ENCODE assay signal across 18 cellular contexts in genomic region chr11:2672553-2673249, GRCh38. TPM values are rescaled to one million over a fixed set of nuclear protein-coding genes. Genes with fewer than 3 reads are reported as not detected.
A peak's percentile ranks its signal among the peaks of the same experiment; 100 is the strongest.
DNase-seq lines count a peak whose midpoint lies in the region; ATAC-seq and TF ChIP-seq lines count a peak whose summit lies in the region.
"Had no signal": no experiment of that assay in that cellular context is flagged by ENCODE, and none has a peak within 500 bp of the region (broad histone marks: within the 10 kb centered on the region; RNA-seq: fewer than 3 reads in every experiment).

No MANE protein-coding gene starts in this region.

- no peak for ATAC-seq in body of pancreas
- ATAC-seq in HG02973 (IDR thresholded peaks at IDR 0.05; ENCODE audit: unreplicated experiment), result no peak
- ATAC-seq: Panc1 had no signal

- H3K27me3 Mint-ChIP-seq in activated T-cell treated with anti-CD3 and anti-CD28 coated beads, Interleukin-2, amount 50 U/mL, for 24 hours, result no peaks in the 10 kb centered on the region

- no peaks in the 10 kb centered on the region for H3K9me3 Mint-ChIP-seq in activated T-cell treated with anti-CD3 and anti-CD28 coated beads, Interleukin-2, amount 50 U/mL, for 24 hours
- H3K9me3 Mint-ChIP-seq: HFFc6 had no signal

- H3K4me1 ChIP-seq in body of pancreas (peaks cover 55% of the 10 kb centered on the region), stomach (peaks cover 13 to 47% (median 28%) of the 10 kb centered on the region in 4 donors)

- H3K4me3 Mint-ChIP-seq in activated T-cell treated with anti-CD3 and anti-CD28 coated beads, Interleukin-2, amount 50 U/mL, for 24 hours, result no peak overlapping the region
- H3K4me3 Mint-ChIP-seq: HFFc6 had no signal

- no peak for TF ChIP-seq EP300 in stomach (IDR thresholded peaks at IDR 0.05)

- H3K4me3 ChIP-seq in body of pancreas (no peak overlapping the region), stomach (no peak overlapping the region)

- H3K27me3 ChIP-seq in body of pancreas (no peaks in the 10 kb centered on the region), stomach (no peaks in the 10 kb centered on the region)

- TF ChIP-seq POLR2A in body of pancreas (IDR thresholded peaks at IDR 0.05) (no peak), stomach (IDR thresholded peaks at IDR 0.05) (no peak)

- H3K4me1 Mint-ChIP-seq in activated T-cell treated with anti-CD3 and anti-CD28 coated beads, Interleukin-2, amount 50 U/mL, for 24 hours (ENCODE audit: low read depth), result no peaks in the 10 kb centered on the region

- TF ChIP-seq CTCF in body of pancreas (IDR thresholded peaks at IDR 0.05) (no peak), stomach (IDR thresholded peaks at IDR 0.05) (no peak)

- H3K36me3 ChIP-seq in body of pancreas (replicated peaks in 1 of 2; ENCODE audit: insufficient read depth in 1 of 2, low read depth in 2 of 2) (no peaks in the 10 kb centered on the region), stomach (peaks cover 0 to 13% (median 8%) of the 10 kb centered on the region in 4 donors)

- 93 to 98% methylated on average over 3 to 4 of the region's 4 CpGs for WGBS in body of pancreas, 2 donors
- WGBS in stomach, 5 donors, result 95 to 100% (median 99%) methylated on average over 3 to 4 of the region's 4 CpGs

- H3K36me3 Mint-ChIP-seq in activated T-cell treated with anti-CD3 and anti-CD28 coated beads, Interleukin-2, amount 50 U/mL, for 24 hours (ENCODE audit: low read depth), result no peaks in the 10 kb centered on the region

- peak; percentile 16 for DNase-seq in activated T-cell treated with anti-CD3 and anti-CD28 coated beads, Interleukin-2, amount 50 U/mL, for 24 hours
- DNase-seq in activated T-cell treated with anti-CD3 and anti-CD28 coated beads for 4 hours (no peak), body of pancreas (peak in 2 of 4 donors; percentile 1 to 5), mesenteric fat pad (ENCODE audit: low spot score) (peak; percentile 87), stomach (peak; percentile 5), cerebellar nuclear complex (lab: John Stamatoyannopoulos, UW) (no peak)
- DNase-seq in stimulated activated CD4-positive, alpha-beta T cell treated with anti-CD3 and anti-CD28 coated beads, Interleukin-12 subunit alpha, Interleukin-12 subunit beta, amount 100 ng/mL, for 4 hours, result no peak
- DNase-seq: C1 segment of cervical spinal cord, GOT3, HFFc6, MM.1S, NCI-H1105, NCI-H187, NCI-H446 treated with DMSO at 0.1 percent for 48 hours, NCI-H774 had no signal

- no peak overlapping the region for H3K27ac Mint-ChIP-seq in activated T-cell treated with anti-CD3 and anti-CD28 coated beads, Interleukin-2, amount 50 U/mL, for 24 hours
- H3K27ac Mint-ChIP-seq: HFFc6 had no signal

- intact Hi-C loops in body of pancreas (cut with DNase I), result no loop called here
- intact Hi-C loops in stomach (cut with DNase I; ENCODE audit: low total_unique reads), result no loop called here

- H3K27ac ChIP-seq in body of pancreas (peak overlapping the region in 3 of 4 donors; percentile 61 to 81 (median 76)), stomach (no peak overlapping the region)
- H3K27ac ChIP-seq: KMS-11 had no signal

- H3K9me3 ChIP-seq in body of pancreas (no peaks in the 10 kb centered on the region), stomach (no peaks in the 10 kb centered on the region)

RNA-seq across cellular contexts. Expression of gene KCNQ1OT1, which starts 27.1 kb away (rescaled TPM):
- 1 to 10 TPM; 3.6 to 9.2 TPM for total RNA-seq in body of pancreas
- 3.0 TPM for total RNA-seq in mesenteric fat pad
- 10 to 100 TPM in 1 of 5 donors, 1 to 10 TPM in 4; 2.2 to 15.1 (median 2.3) TPM for total RNA-seq in stomach
- polyA plus RNA-seq in stomach, result under 1 TPM; under 0.01 to 0.12 (median 0.05) TPM

Comparison
In these comparisons a context has a peak if more than half of its experiments do, and no peak if none do; other contexts are left out.
1. DNase-seq: peak in activated T-cell treated with anti-CD3 and anti-CD28 coated beads, Interleukin-2, amount 50 U/mL, for 24 hours (single experiment), mesenteric fat pad (single experiment) and stomach (single experiment); none in activated T-cell treated with anti-CD3 and anti-CD28 coated beads for 4 hours (single experiment), stimulated activated CD4-positive, alpha-beta T cell treated with anti-CD3 and anti-CD28 coated beads, Interleukin-12 subunit alpha, Interleukin-12 subunit beta, amount 100 ng/mL, for 4 hours (single experiment) and cerebellar nuclear complex (0 of 2).
2. H3K27ac ChIP-seq: peak in body of pancreas (3 of 4); none in stomach (0 of 5).